In genomic region chr2:70553584-70554337, GRCh38 we compare ENCODE assay signal across 1 cellular context.
A peak's percentile ranks its signal among the peaks of the same experiment; 100 is the strongest.
TF ChIP-seq lines count a peak whose summit lies in the region.

Gene TGFA (minus strand): TSS chr2:70553826. CDS start chr2:70553767, 59 bp downstream.

TF ChIP-seq in HepG2, 621 proteins besides CTCF, POLR2A, EP300 and RAD21 (continued from another document and continues in another):
- no peak; the same call in 1 of the 2 replicates for TF ChIP-seq AHDC1 (CRISPR knock-in tag; IDR thresholded peaks at IDR 0.05; ENCODE audit: borderline replicate concordance)
- TF ChIP-seq NFKB2 (CRISPR knock-in tag; IDR thresholded peaks at IDR 0.05; ENCODE audit: borderline replicate concordance) = no peak; the same call in 1 of the 2 replicates
- peak; percentile 40; the same call in 1 of the 2 replicates for TF ChIP-seq HDAC1 (CRISPR knock-in tag; IDR thresholded peaks at IDR 0.05)
- TF ChIP-seq CHCHD3 (CRISPR knock-in tag; IDR thresholded peaks at IDR 0.05) = no peak
- TF ChIP-seq ISX (CRISPR knock-in tag; conservative IDR thresholded peaks at IDR 0.05) = no peak
- TF ChIP-seq ZNF616 (CRISPR knock-in tag; IDR thresholded peaks at IDR 0.05; ENCODE audit: low read depth) = no peak
- TF ChIP-seq ZNF766 (CRISPR knock-in tag; IDR thresholded peaks at IDR 0.05; ENCODE audit: borderline replicate concordance) = no peak
- no peak for TF ChIP-seq HNF1B (CRISPR knock-in tag; IDR thresholded peaks at IDR 0.05)
- TF ChIP-seq ELK4 (CRISPR knock-in tag; IDR thresholded peaks at IDR 0.05; ENCODE audit: borderline replicate concordance) = no peak
- TF ChIP-seq MBD4 (IDR thresholded peaks at IDR 0.05; ENCODE audit: borderline replicate concordance, low read length) = no peak
- TF ChIP-seq FOXA1 (IDR thresholded peaks at IDR 0.05) = no peak
- no peak for TF ChIP-seq FOXA1 (CRISPR knock-in tag; IDR thresholded peaks at IDR 0.05)
- TF ChIP-seq MAF1 (CRISPR knock-in tag; IDR thresholded peaks at IDR 0.05; ENCODE audit: borderline replicate concordance) = no peak
- TF ChIP-seq ZNF550 (CRISPR knock-in tag; IDR thresholded peaks at IDR 0.05; ENCODE audit: borderline replicate concordance) = no peak
- no peak; the same call in 1 of the 2 replicates for TF ChIP-seq ZFP90 (CRISPR knock-in tag; IDR thresholded peaks at IDR 0.05; ENCODE audit: borderline replicate concordance)
- TF ChIP-seq U2AF2 (IDR thresholded peaks at IDR 0.05; ENCODE audit: low read depth, low read length) = no peak
- no peak for TF ChIP-seq GTF3A (CRISPR knock-in tag; conservative IDR thresholded peaks at IDR 0.05)
- TF ChIP-seq HOXA9 (CRISPR knock-in tag; IDR thresholded peaks at IDR 0.05; ENCODE audit: borderline replicate concordance) = peak; percentile 46; the same call in 1 of the 2 replicates
- peak; percentile 79 for TF ChIP-seq SAP130 (CRISPR knock-in tag; IDR thresholded peaks at IDR 0.05; ENCODE audit: low read depth)
- no peak for TF ChIP-seq SMARCC2 (IDR thresholded peaks at IDR 0.05)
- TF ChIP-seq ZBTB46 (CRISPR knock-in tag; IDR thresholded peaks at IDR 0.05; ENCODE audit: borderline replicate concordance) = 0 out of 2 replicates have a peak, but pooled peaks have one; percentile 72
- TF ChIP-seq ZNF646 (CRISPR knock-in tag; IDR thresholded peaks at IDR 0.05) = 0 out of 2 replicates have a peak, but pooled peaks have one; percentile 8
- TF ChIP-seq JUNB (CRISPR knock-in tag; IDR thresholded peaks at IDR 0.05; ENCODE audit: borderline replicate concordance) = no peak
- no peak for TF ChIP-seq TRIM22 (IDR thresholded peaks at IDR 0.05)
- 0 out of 2 replicates have a peak, but pooled peaks have one; percentile 26 for TF ChIP-seq ZKSCAN8 (CRISPR knock-in tag; IDR thresholded peaks at IDR 0.05; ENCODE audit: borderline replicate concordance)
- 0 out of 2 replicates have a peak, but pooled peaks have one; percentile 0 for TF ChIP-seq ZZZ3 (CRISPR knock-in tag; IDR thresholded peaks at IDR 0.05; ENCODE audit: borderline replicate concordance)
- TF ChIP-seq TOE1 (CRISPR knock-in tag; IDR thresholded peaks at IDR 0.05) = no peak
- TF ChIP-seq GABPA (IDR thresholded peaks at IDR 0.05; ENCODE audit: low read depth, low read length) = no peak; the same call in 1 of the 2 replicates
- TF ChIP-seq GABPA (CRISPR knock-in tag; IDR thresholded peaks at IDR 0.05; ENCODE audit: low read depth) = no peak
- peak; percentile 83 for TF ChIP-seq AGO2 (optimal IDR thresholded peaks at IDR 0.05; ENCODE audit: low read depth, low read length)
- no peak for TF ChIP-seq SRF (IDR thresholded peaks at IDR 0.05; ENCODE audit: low read depth, low read length)
- no peak for TF ChIP-seq KLF11 (CRISPR knock-in tag; IDR thresholded peaks at IDR 0.05)
- TF ChIP-seq MED8 (CRISPR knock-in tag; IDR thresholded peaks at IDR 0.05; ENCODE audit: insufficient replicate concordance) = no peak
- no peak for TF ChIP-seq ZBED4 (CRISPR knock-in tag; IDR thresholded peaks at IDR 0.05; ENCODE audit: borderline replicate concordance)
